8 cellular contexts compared by ENCODE assay signal in the genomic region with DNA sequence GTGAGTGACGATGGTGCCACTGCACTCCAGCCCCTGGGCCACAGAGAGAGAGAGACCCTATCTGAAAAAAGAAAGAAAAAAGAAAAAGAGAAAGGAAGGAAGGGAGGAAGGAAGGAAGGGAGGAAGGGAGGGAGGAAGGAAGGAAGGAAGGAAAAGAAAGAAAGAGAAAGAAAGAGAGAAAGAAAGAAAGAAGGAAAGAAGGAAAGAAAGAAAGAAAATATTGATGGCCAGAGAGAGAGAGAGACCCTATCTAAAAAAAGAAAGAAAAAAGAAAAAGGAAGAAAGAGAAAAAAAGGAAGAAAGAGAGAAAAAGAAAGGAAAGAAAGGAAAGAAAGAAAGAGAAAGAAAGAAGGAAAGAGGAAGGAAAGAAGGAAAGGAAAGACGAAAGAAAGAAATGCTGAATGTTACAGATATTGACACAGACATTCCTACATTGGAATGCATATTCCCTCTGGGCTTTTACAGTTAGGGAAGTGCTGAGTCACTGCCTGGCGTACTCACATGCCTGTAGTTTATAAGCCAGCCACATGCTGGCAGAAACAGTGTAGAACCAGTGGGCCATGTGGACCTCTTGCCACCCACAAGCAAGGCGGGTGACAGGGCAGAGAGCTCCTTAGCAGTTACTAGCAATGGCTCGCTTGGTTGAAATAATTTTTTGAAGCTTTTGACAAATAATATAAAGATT. TPM values are rescaled to one million over a fixed set of nuclear protein-coding genes. Genes with fewer than 3 reads are reported as not detected.
A peak's percentile ranks its signal among the peaks of the same experiment; 100 is the strongest.
DNase-seq lines count a peak whose midpoint lies in the region; ATAC-seq and TF ChIP-seq lines count a peak whose summit lies in the region.

No MANE protein-coding gene starts in this region.

- H3K4me1 ChIP-seq in A673 (ENCODE audit: insufficient read depth, low read length, poor library complexity, severe bottlenecking) = peaks cover 12% of the 10 kb centered on the region

- DNase-seq in A673 (ENCODE audit: low spot score) = peak; percentile 90
- peak; percentile 90 for DNase-seq in HT1080 (ENCODE audit: low read depth)
- peak; percentile 61 for DNase-seq in brain pericyte (ENCODE audit: low read depth, low spot score)
- DNase-seq in left colon = peak; percentile 37 to 63
- DNase-seq in stimulated activated CD4-positive, alpha-beta T cell treated with anti-CD3 and anti-CD28 coated beads, Interleukin-4, amount 100 ng/mL, for 1 hour = no peak
- DNase-seq in head of caudate nucleus = no peak

- no peaks in the 10 kb centered on the region for H3K36me3 ChIP-seq in A673 (ENCODE audit: insufficient read depth, low read length, poor library complexity, severe bottlenecking)

- H3K27me3 ChIP-seq in A673 (replicated peaks; ENCODE audit: insufficient read depth, low read depth, low read length, poor library complexity) = no peaks in the 10 kb centered on the region

- no TSS peak for BruUV-seq in A673 (replicated peaks; lab: Mats Ljungman, UMichigan)

- POLR2A ChIA-PET in A673 (lab: Charles Lee; ENCODE audit: low non-redundant PET) = interaction anchor here (0.7 kb wide), 1 partner anchor 277 kb away, joined by 16 read pairs; no protein-coding TSS in a partner anchor

- CTCF ChIA-PET in A673 (lab: Charles Lee) = no interaction called here

- no peak overlapping the region for H3K4me3 ChIP-seq in A673 (ENCODE audit: low read depth, low read length, poor library complexity, severe bottlenecking)

- H3K27ac ChIP-seq in A673 (ENCODE audit: low read depth, low read length, poor library complexity, severe bottlenecking) = peak overlapping the region; percentile 73

- ATAC-seq in left colon (peak; percentile 92), HG02571 (IDR thresholded peaks at IDR 0.05; ENCODE audit: unreplicated experiment) (no peak), GM21381 (IDR thresholded peaks at IDR 0.05; ENCODE audit: unreplicated experiment) (no peak)

- intact Hi-C loops in A673 (cut with micrococcal nuclease; ENCODE audit: unreplicated experiment) = no loop called here
- intact Hi-C loops in left colon (cut with DNase I, micrococcal nuclease) = no loop called here
- intact Hi-C loops in head of caudate nucleus (cut with DNase I) = no loop called here

- peaks cover 19% of the 10 kb centered on the region for H3K9me3 ChIP-seq in A673 (ENCODE audit: low read depth, low read length, poor library complexity, severe bottlenecking)

- TF ChIP-seq CTCF in A673 (conservative IDR thresholded peaks at IDR 0.05; ENCODE audit: low read depth, low read length) = no peak

RNA-seq across cellular contexts. Expression of a gene that starts 34.6 kb away (rescaled TPM):
- total RNA-seq in A673 (2021) = 2.3 and 3.0 TPM in 2 replicates
- 3.5 and 4.9 TPM in 2 replicates for total RNA-seq in HT1080 (2014; rRNA removed; shearing (Covaris generic))
- 3.2 and 4.5 TPM in 2 replicates for polyA plus RNA-seq in HT1080 (2015; cell fraction: cytosol; rRNA removed)
- 8.2 and 8.7 TPM in 2 replicates for polyA plus RNA-seq in HT1080 (2015; cell fraction: nucleus; rRNA removed)
- 10 to 100 TPM; 48.7 to 54.6 TPM for total RNA-seq in left colon

Comparison
In these comparisons a context has a peak if more than half of its experiments do, and no peak if none do; other contexts are left out.
1. DNase-seq: peak in A673 (single experiment), HT1080 (single experiment), brain pericyte (single experiment) and left colon (2 of 2); none in stimulated activated CD4-positive, alpha-beta T cell treated with anti-CD3 and anti-CD28 coated beads, Interleukin-4, amount 100 ng/mL, for 1 hour (single experiment) and head of caudate nucleus (0 of 42).